8 cellular contexts compared by ENCODE assay signal in genomic region chr13:112943309-112944125, GRCh38. TPM values are rescaled to one million over a fixed set of nuclear protein-coding genes. Genes with fewer than 3 reads are reported as not detected.
DNase-seq lines count a peak whose midpoint lies in the region; ATAC-seq, FAIRE-seq and TF ChIP-seq lines count a peak whose summit lies in the region.

No MANE protein-coding gene starts in this region.

- no peaks in the 10 kb centered on the region for H3K36me3 ChIP-seq in brain microvascular endothelial cell (replicated peaks)

- H3K4me3 ChIP-seq in A549 (peak overlapping the region; percentile 66), brain microvascular endothelial cell (ENCODE audit: low read depth, low read length) (peak overlapping the region; percentile 41)

- TF ChIP-seq POLR2A in A549 (IDR thresholded peaks at IDR 0.05; ENCODE audit: low read length) (no peak; the same call in 1 of the 2 replicates), GM12891 (IDR thresholded peaks at IDR 0.05; ENCODE audit: low read depth, low read length) (no peak)

- DNase-seq in A549 (ENCODE audit: low read depth in 1 of 2, low spot score in 1 of 2) (peak; percentile 13 to 18), GM12891 (ENCODE audit: insufficient read length, low spot score) (peak; percentile 52), RKO (ENCODE audit: low spot score) (peak; percentile 59), brain microvascular endothelial cell (no peak), islet precursor cell (peak; percentile 86), AML-193 (lab: John Stamatoyannopoulos, UW) (no peak)
- DNase-seq in stimulated activated CD4-positive, alpha-beta T cell treated with anti-CD3 and anti-CD28 coated beads, Interleukin-15, amount 100 ng/mL, for 24 hours = peak; percentile 61

- CTCF ChIA-PET in A549 (lab: Yijun Ruan, JAX) = interaction anchor here (0.7 to 3.2 kb wide), 19 partner anchors 7 to 452 kb away, joined by 3 to 15 read pairs (median 4); no protein-coding TSS in a partner anchor

- no peak for FAIRE-seq in A549 (lab: Jason Lieb, UNC)
- peak; percentile 5 for FAIRE-seq in GM12891 (lab: Jason Lieb, UNC)

- TF ChIP-seq RAD21 in A549 (conservative IDR thresholded peaks at IDR 0.05 in 1 of 2, IDR thresholded peaks at IDR 0.05 in 1 of 2) = no peak

- POLR2A ChIA-PET in A549 (lab: Yijun Ruan, JAX) = no interaction called here

- TF ChIP-seq EP300 in A549 (IDR thresholded peaks at IDR 0.05) = no peak

- peak overlapping the region; percentile 96 for H3K4me2 ChIP-seq in A549

- no peaks in the 10 kb centered on the region for H3K4me1 ChIP-seq in A549

- in situ Hi-C loops in brain microvascular endothelial cell (cut with HindIII; ENCODE audit: low pct_ligation_motif_present, low sequenced_read_pairs) = no loop called here

- TF ChIP-seq CTCF in A549 (IDR thresholded peaks at IDR 0.05) (no peak), brain microvascular endothelial cell (IDR thresholded peaks at IDR 0.05; ENCODE audit: low read depth, low read length, missing control alignments) (no peak)

- 5% methylated on average over 13 of the region's 81 CpGs for WGBS in A549 (ENCODE audit: missing lambda C conversion rate)

- H3K9me3 ChIP-seq in A549 = no peaks in the 10 kb centered on the region

- no peaks in the 10 kb centered on the region for H3K27me3 ChIP-seq in brain microvascular endothelial cell (replicated peaks)

- ATAC-seq in A549 (peak; percentile 75 to 82), HG03097 (IDR thresholded peaks at IDR 0.05; ENCODE audit: low FRiP score, unreplicated experiment) (peak; percentile 28)

- H3K27ac ChIP-seq in A549 (peak overlapping the region; percentile 60 to 88; a peak in 5 of 6 replicates), brain microvascular endothelial cell (no peak overlapping the region)

TF ChIP-seq in A549, 52 proteins besides CTCF, POLR2A, EP300 and RAD21:
- TF ChIP-seq ZSCAN20 (CRISPR knock-in tag; IDR thresholded peaks at IDR 0.05) (no peak), SMC3 (IDR thresholded peaks at IDR 0.05) (no peak), HEYL (CRISPR knock-in tag; IDR thresholded peaks at IDR 0.05) (no peak), MAFK (IDR thresholded peaks at IDR 0.05; ENCODE audit: partially characterized antibody) (no peak), HOXB13 (CRISPR knock-in tag; IDR thresholded peaks at IDR 0.05; ENCODE audit: low read depth) (no peak), SREBF2 (IDR thresholded peaks at IDR 0.05) (no peak), PHF8 (IDR thresholded peaks at IDR 0.05; ENCODE audit: borderline replicate concordance, low read depth) (no peak), TP53 (CRISPR knock-in tag; IDR thresholded peaks at IDR 0.05) (no peak), CHD4 (IDR thresholded peaks at IDR 0.05; ENCODE audit: borderline replicate concordance) (no peak), ZC3H11A (IDR thresholded peaks at IDR 0.05) (no peak), EHMT2 (IDR thresholded peaks at IDR 0.05; ENCODE audit: low read depth) (no peak), MAZ (IDR thresholded peaks at IDR 0.05; ENCODE audit: borderline replicate concordance, low read depth, low read length) (no peak), JUN (IDR thresholded peaks at IDR 0.05) (no peak), KDM1A (IDR thresholded peaks at IDR 0.05; ENCODE audit: low read depth) (no peak), ATOH8 (CRISPR knock-in tag; IDR thresholded peaks at IDR 0.05; ENCODE audit: low read depth) (no peak), CEBPB (IDR thresholded peaks at IDR 0.05) (no peak)
- TF ChIP-seq, protein P1, sequence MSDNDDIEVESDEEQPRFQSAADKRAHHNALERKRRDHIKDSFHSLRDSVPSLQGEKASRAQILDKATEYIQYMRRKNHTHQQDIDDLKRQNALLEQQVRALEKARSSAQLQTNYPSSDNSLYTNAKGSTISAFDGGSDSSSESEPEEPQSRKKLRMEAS (IDR thresholded peaks at IDR 0.05) = no peak
TF ChIP-seq in A549: peak in this region for 0.

TF ChIP-seq in GM12891, 5 proteins besides CTCF, POLR2A, EP300 and RAD21:
- TF ChIP-seq PAX5 (IDR thresholded peaks at IDR 0.05; ENCODE audit: insufficient read depth, low read length, severe bottlenecking) (no peak), POLR2AphosphoS5 (IDR thresholded peaks at IDR 0.05; ENCODE audit: low read depth, low read length) (no peak), TAF1 (IDR thresholded peaks at IDR 0.05; ENCODE audit: low read depth, low read length) (no peak), SPI1 (IDR thresholded peaks at IDR 0.05; ENCODE audit: low read depth, low read length) (no peak), POU2F2 (IDR thresholded peaks at IDR 0.05; ENCODE audit: low read depth, low read length) (no peak)

RNA-seq across cellular contexts. Expression of gene MCF2L, which starts 25.5 kb away (rescaled TPM):
- polyA plus RNA-seq in A549 (2011; rRNA removed) (0.92 and 0.99 TPM in 2 replicates), A549 (2017; fragmentation: RNase III; extraction: RNeasy Plus Mini Kit Qiagen cat#74134 plus additional on column Dnase treatment) (0.16 to 0.37 TPM (median 0.36 TPM) in 3 replicates)
- 0.37 and 0.45 TPM in 2 replicates for polyA plus RNA-seq in A549 (2012; cell fraction: cytosol; rRNA removed)
- polyA plus RNA-seq in A549 (2012; cell fraction: nucleus; rRNA removed) = 0.93 and 1.3 TPM in 2 replicates
- 0.50 and 0.88 TPM in 2 replicates for polyA minus RNA-seq in A549 (2011; rRNA and poly(A)+ RNA removed)
- polyA plus RNA-seq in GM12891 (2012; ENCODE audit: low read depth, missing spikeins) = 1.2 TPM

Comparison
In these comparisons a context has a peak if more than half of its experiments do, and no peak if none do; other contexts are left out.
1. DNase-seq: peak in A549 (2 of 2), GM12891 (single experiment), RKO (single experiment), islet precursor cell (single experiment) and stimulated activated CD4-positive, alpha-beta T cell treated with anti-CD3 and anti-CD28 coated beads, Interleukin-15, amount 100 ng/mL, for 24 hours (single experiment); none in brain microvascular endothelial cell (single experiment) and AML-193 (0 of 2).